22 cellular contexts compared by ENCODE assay signal in the genomic region with DNA sequence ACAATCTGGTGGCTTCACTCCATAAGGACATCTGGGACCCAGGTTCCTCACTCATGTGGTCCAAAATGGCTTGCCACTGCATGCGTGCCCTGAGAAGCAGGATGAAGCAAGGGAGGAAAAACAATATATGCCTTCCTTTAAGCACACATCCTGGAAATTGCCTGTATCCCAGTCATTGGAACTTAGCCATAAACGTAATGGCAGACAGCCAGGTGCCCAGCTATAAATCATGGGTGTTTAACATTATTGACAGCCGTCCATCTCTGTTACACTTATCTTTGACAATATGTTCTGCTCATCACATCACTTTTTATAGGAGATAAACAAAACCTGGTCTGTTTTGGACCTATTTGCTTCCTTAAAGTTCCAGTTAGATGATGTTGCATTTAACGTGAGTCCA.
A peak's percentile ranks its signal among the peaks of the same experiment; 100 is the strongest.
DNase-seq lines count a peak whose midpoint lies in the region; TF ChIP-seq lines count a peak whose summit lies in the region.
"Had no signal": no experiment of that assay in that cellular context is flagged by ENCODE, and none has a peak within 500 bp of the region (broad histone marks: within the 10 kb centered on the region; RNA-seq: fewer than 3 reads in every experiment).

No MANE protein-coding gene starts in this region.

- peak overlapping the region; percentile 38 for H4K8ac ChIP-seq in trophoblast cell (ENCODE audit: low read depth, low read length)

- no peak overlapping the region for H2AFZ ChIP-seq in trophoblast cell (ENCODE audit: insufficient read depth, low read length, poor library complexity)

- H3K4me1 ChIP-seq in colonic mucosa, result no peaks in the 10 kb centered on the region
- H3K4me1 ChIP-seq in trophoblast cell (ENCODE audit: control insufficient read depth in 1 of 2, insufficient read depth in 2 of 2, low read length in 2 of 2), result peaks cover 0 to 3% of the 10 kb centered on the region in 2 experiments

- H2AK5ac ChIP-seq in trophoblast cell (ENCODE audit: low read length), result no peak overlapping the region

- no peak overlapping the region for H3K23ac ChIP-seq in trophoblast cell (ENCODE audit: low read length)

- H3K79me1 ChIP-seq in trophoblast cell (ENCODE audit: low read length), result no peaks in the 10 kb centered on the region

- H3K4me2 ChIP-seq in trophoblast cell (ENCODE audit: low read length), result no peak overlapping the region
- H3K4me2 ChIP-seq: KMS-11 had no signal

- H3K4ac ChIP-seq in trophoblast cell (ENCODE audit: low read depth, low read length), result no peak overlapping the region

- H2BK12ac ChIP-seq in trophoblast cell (ENCODE audit: low read length), result no peak overlapping the region

- no peak overlapping the region for H2BK5ac ChIP-seq in trophoblast cell (ENCODE audit: low read depth, low read length, poor library complexity)

- H3K27ac ChIP-seq in colonic mucosa (no peak overlapping the region), trophoblast cell (ENCODE audit: low read depth, low read length) (no peak overlapping the region)
- H3K27ac ChIP-seq: KMS-11, RWPE1 had no signal

- no peak overlapping the region for H3K27ac Mint-ChIP-seq in activated T-helper 2 cell treated with anti-CD3 and anti-CD28 coated beads, Interferon-gamma antibody, Interleukin-2, Interleukin-4, amounts not matched to agents 10 μg/mL and 5 μg/mL and 100 μg/mL, durations not matched to agents 14 hours and 24 hours and 36 hours
- H3K27ac Mint-ChIP-seq: B cell; CD14-positive monocyte; CD8-positive, alpha-beta memory T cell; T-cell had no signal

- H3K27me3 Mint-ChIP-seq in activated T-helper 2 cell treated with anti-CD3 and anti-CD28 coated beads, Interferon-gamma antibody, Interleukin-2, Interleukin-4, amounts not matched to agents 10 μg/mL and 5 μg/mL and 100 μg/mL, durations not matched to agents 14 hours and 24 hours and 36 hours (ENCODE audit: low read depth), result peaks cover 4% of the 10 kb centered on the region
- H3K27me3 Mint-ChIP-seq: B cell had no signal

- H3K4me1 Mint-ChIP-seq in activated T-helper 2 cell treated with anti-CD3 and anti-CD28 coated beads, Interferon-gamma antibody, Interleukin-2, Interleukin-4, amounts not matched to agents 10 μg/mL and 5 μg/mL and 100 μg/mL, durations not matched to agents 14 hours and 24 hours and 36 hours (ENCODE audit: low read depth), result no peaks in the 10 kb centered on the region
- H3K4me1 Mint-ChIP-seq: B cell; CD14-positive monocyte; CD8-positive, alpha-beta memory T cell; T-cell had no signal

- H3K9me3 Mint-ChIP-seq in activated T-helper 2 cell treated with anti-CD3 and anti-CD28 coated beads, Interferon-gamma antibody, Interleukin-2, Interleukin-4, amounts not matched to agents 10 μg/mL and 5 μg/mL and 100 μg/mL, durations not matched to agents 14 hours and 24 hours and 36 hours, result peaks cover 3% of the 10 kb centered on the region

- H4K91ac ChIP-seq in trophoblast cell (ENCODE audit: low read depth, low read length), result no peak overlapping the region

- DNase-seq in NCI-H748 (lab: John Stamatoyannopoulos, UW; ENCODE audit: unreplicated experiment) (peak; percentile 44), NCI-H748 treated with DMSO at 0.1 percent for 48 hours (lab: John Stamatoyannopoulos, UW) (no peak), HT-29 (ENCODE audit: low spot score) (peak; percentile 42), colonic mucosa (peak; percentile 67), trophoblast cell (no peak), NCI-H1694 treated with DMSO at 0.1 percent for 48 hours (lab: John Stamatoyannopoulos, UW) (no peak), T-helper 9 cell (no peak)
- DNase-seq in activated T-helper 2 cell treated with anti-CD3 and anti-CD28 coated beads, Interferon-gamma antibody, Interleukin-2, Interleukin-4, amounts not matched to agents 10 μg/mL and 5 μg/mL and 100 μg/mL, durations not matched to agents 14 hours and 24 hours and 36 hours (ENCODE audit: low spot score), result no peak
- DNase-seq: CD8-positive, alpha-beta memory T cell; DMS53; MM.1S; NCI-H1436; NCI-H187 treated with DMSO at 0.1 percent for 48 hours; NCI-H2107; NCI-H226; NCI-H524; SHP77; T-cell had no signal

- H3K4me3 ChIP-seq in colonic mucosa (no peak overlapping the region), trophoblast cell (ENCODE audit: low read depth, low read length) (no peak overlapping the region)

- H3K36me3 ChIP-seq in colonic mucosa (no peaks in the 10 kb centered on the region), trophoblast cell (ENCODE audit: control insufficient read depth in 1 of 2, insufficient read depth in 2 of 2, low read length in 2 of 2) (peaks cover 1 to 2% of the 10 kb centered on the region in 2 experiments)

- intact Hi-C loops in colonic mucosa (cut with DNase I), result no loop called here
- intact Hi-C loops in activated T-helper 2 cell treated with anti-CD3 and anti-CD28 coated beads, Interferon-gamma antibody, Interleukin-2, Interleukin-4, amounts not matched to agents 10 μg/mL and 5 μg/mL and 100 μg/mL, durations not matched to agents 14 hours and 24 hours and 36 hours (cut with micrococcal nuclease), result no loop called here

- no peak overlapping the region for H3K4me3 Mint-ChIP-seq in activated T-helper 2 cell treated with anti-CD3 and anti-CD28 coated beads, Interferon-gamma antibody, Interleukin-2, Interleukin-4, amounts not matched to agents 10 μg/mL and 5 μg/mL and 100 μg/mL, durations not matched to agents 14 hours and 24 hours and 36 hours (ENCODE audit: low read depth)
- H3K4me3 Mint-ChIP-seq: B cell; CD14-positive monocyte; CD8-positive, alpha-beta memory T cell; T-cell had no signal

- H3K27me3 ChIP-seq in colonic mucosa (no peaks in the 10 kb centered on the region), trophoblast cell (ENCODE audit: insufficient read depth, low read length) (no peaks in the 10 kb centered on the region)

- H4K12ac ChIP-seq in trophoblast cell (ENCODE audit: low read depth, low read length), result no peak overlapping the region

- no peak overlapping the region for H3K14ac ChIP-seq in trophoblast cell (ENCODE audit: low read length)

- H3K79me2 ChIP-seq in trophoblast cell (ENCODE audit: control insufficient read depth, insufficient read depth, low read length, poor library complexity), result no peaks in the 10 kb centered on the region

- H3K9ac ChIP-seq in colonic mucosa (ENCODE audit: low read depth in 2 of 2, low read length in 2 of 2) (no peak overlapping the region), trophoblast cell (ENCODE audit: low read length) (no peak overlapping the region)
- H3K9ac ChIP-seq: KMS-11 had no signal

- no peak for TF ChIP-seq CTCF in colonic mucosa (IDR thresholded peaks at IDR 0.05)

- H3K9me3 ChIP-seq in colonic mucosa (no peaks in the 10 kb centered on the region), trophoblast cell (ENCODE audit: insufficient read depth, low read depth, low read length) (peaks cover 1% of the 10 kb centered on the region)

- H3K18ac ChIP-seq in trophoblast cell (ENCODE audit: low read length), result no peak overlapping the region

- no CpG with 5 or more reads among the region's 4 CpGs for WGBS in trophoblast cell (ENCODE audit: extremely low coverage, insufficient coverage, insufficient read length)

- no peaks in the 10 kb centered on the region for H3K36me3 Mint-ChIP-seq in activated T-helper 2 cell treated with anti-CD3 and anti-CD28 coated beads, Interferon-gamma antibody, Interleukin-2, Interleukin-4, amounts not matched to agents 10 μg/mL and 5 μg/mL and 100 μg/mL, durations not matched to agents 14 hours and 24 hours and 36 hours (ENCODE audit: low read depth)
- H3K36me3 Mint-ChIP-seq: CD14-positive monocyte; CD8-positive, alpha-beta memory T cell had no signal

- no peak overlapping the region for H2BK120ac ChIP-seq in trophoblast cell (ENCODE audit: insufficient read depth, low read length, poor library complexity)

Comparison
In these comparisons a context has a peak if more than half of its experiments do, and no peak if none do; other contexts are left out.
1. DNase-seq: peak in NCI-H748 (single experiment), HT-29 (single experiment) and colonic mucosa (single experiment); none in NCI-H748 treated with DMSO at 0.1 percent for 48 hours (single experiment), trophoblast cell (0 of 2), activated T-helper 2 cell treated with anti-CD3 and anti-CD28 coated beads, Interferon-gamma antibody, Interleukin-2, Interleukin-4, amounts not matched to agents 10 μg/mL and 5 μg/mL and 100 μg/mL, durations not matched to agents 14 hours and 24 hours and 36 hours (single experiment), NCI-H1694 treated with DMSO at 0.1 percent for 48 hours (single experiment) and T-helper 9 cell (single experiment).